ENCODE assay signal across 10 cellular contexts in the genomic region with DNA sequence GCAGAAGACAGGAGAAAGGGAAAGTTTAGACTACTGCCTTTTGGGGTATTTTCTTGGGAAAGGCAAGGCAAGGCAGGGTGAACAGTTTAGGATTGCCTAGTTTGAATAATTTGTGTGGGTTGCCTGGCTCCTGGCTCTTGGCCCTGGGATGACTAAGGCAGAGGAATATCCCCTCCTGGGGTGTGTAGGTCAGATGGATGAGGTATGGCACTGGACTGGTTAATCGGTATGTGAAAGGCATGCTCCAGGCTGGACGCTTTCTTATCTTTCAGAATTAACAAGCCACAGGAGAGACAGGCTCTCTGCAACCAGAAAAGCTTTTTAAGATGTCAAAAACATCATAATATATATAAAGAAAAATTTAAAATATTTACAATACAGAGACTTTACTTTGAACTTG. TPM values are rescaled to one million over a fixed set of nuclear protein-coding genes. Genes with fewer than 3 reads are reported as not detected.
DNase-seq lines count a peak whose midpoint lies in the region; TF ChIP-seq lines count a peak whose summit lies in the region.
"Had no signal": no experiment of that assay in that cellular context is flagged by ENCODE, and none has a peak within 500 bp of the region (broad histone marks: within the 10 kb centered on the region; RNA-seq: fewer than 3 reads in every experiment).

No MANE protein-coding gene starts in this region.

- peak overlapping the region; percentile 96 for H3K27ac ChIP-seq in brain microvascular endothelial cell
- H3K27ac ChIP-seq in neural cell (ENCODE audit: low read length) = no peak overlapping the region
- H3K27ac ChIP-seq: HL-60 had no signal

- DNase-seq in EH (ENCODE audit: low read depth) (peak; percentile 74), M059J (ENCODE audit: low read depth) (peak; percentile 76), brain microvascular endothelial cell (peak; percentile 88), G401 (ENCODE audit: low spot score) (no peak), NCI-H2029 treated with DMSO at 0.1 percent for 48 hours (lab: John Stamatoyannopoulos, UW) (no peak), HT-29 (ENCODE audit: low spot score) (no peak)
- DNase-seq: central memory CD4-positive, alpha-beta T cell; NCI-H2029 had no signal

- H3K36me3 ChIP-seq in brain microvascular endothelial cell (replicated peaks) (no peaks in the 10 kb centered on the region), neural cell (ENCODE audit: insufficient read depth, low read length) (no peaks in the 10 kb centered on the region)

- H3K79me2 ChIP-seq in neural cell (replicated peaks; ENCODE audit: insufficient read depth, low read length) = no peaks in the 10 kb centered on the region

- in situ Hi-C loops in brain microvascular endothelial cell (cut with HindIII; ENCODE audit: low pct_ligation_motif_present, low sequenced_read_pairs) = no loop called here
- in situ Hi-C loops in G401 (cut with HindIII; ENCODE audit: low sequenced_read_pairs) = no loop called here

- H3K9me2 ChIP-seq in neural cell (ENCODE audit: insufficient read depth, low read length) = no peaks in the 10 kb centered on the region

- H3K27me3 ChIP-seq in brain microvascular endothelial cell (replicated peaks) = no peaks in the 10 kb centered on the region
- H3K27me3 ChIP-seq in neural cell (ENCODE audit: insufficient read depth, low read depth, low read length) = no peaks in the 10 kb centered on the region

- no peak overlapping the region for H3K4me3 ChIP-seq in brain microvascular endothelial cell (ENCODE audit: low read depth, low read length)
- peak overlapping the region; percentile 26 for H3K4me3 ChIP-seq in neural cell (ENCODE audit: low read length)

- H3K4me2 ChIP-seq in neural cell (ENCODE audit: low read length) = no peak overlapping the region

- no peaks in the 10 kb centered on the region for H4K20me1 ChIP-seq in neural cell (ENCODE audit: insufficient read depth)

- no peak for TF ChIP-seq RAD21 in neural cell (conservative IDR thresholded peaks at IDR 0.05)

- TF ChIP-seq CTCF in brain microvascular endothelial cell (IDR thresholded peaks at IDR 0.05; ENCODE audit: low read depth, low read length, missing control alignments) (no peak), neural cell (IDR thresholded peaks at IDR 0.05; ENCODE audit: poor library complexity, severe bottlenecking) (no peak)

- H3K9me3 ChIP-seq in neural cell (ENCODE audit: low read length) = no peaks in the 10 kb centered on the region

- H3F3A ChIP-seq in neural cell (ENCODE audit: insufficient read depth, low read length, poor library complexity, severe bottlenecking) = peaks cover 7% of the 10 kb centered on the region

- TF ChIP-seq EP300 in neural cell (conservative IDR thresholded peaks at IDR 0.05; ENCODE audit: poor library complexity, severe bottlenecking) = no peak

- no peak overlapping the region for H2AFZ ChIP-seq in neural cell (ENCODE audit: low read depth, low read length)

- no peak overlapping the region for H3K9ac ChIP-seq in neural cell (ENCODE audit: low read length)

TF ChIP-seq in neural cell, 6 proteins besides CTCF, POLR2A, EP300 and RAD21:
- TF ChIP-seq REST (IDR thresholded peaks at IDR 0.05; ENCODE audit: borderline replicate concordance) (no peak), SMC3 (conservative IDR thresholded peaks at IDR 0.05; ENCODE audit: poor library complexity) (no peak), TAF1 (IDR thresholded peaks at IDR 0.05; ENCODE audit: low read depth) (no peak), EZH2 (IDR thresholded peaks at IDR 0.05; ENCODE audit: borderline replicate concordance, insufficient read depth, low read length, poor library complexity, severe bottlenecking) (no peak)
TF ChIP-seq in neural cell: peak in this region for 0.

RNA-seq across cellular contexts. Expression of gene STARD4, which starts 58.6 kb away (rescaled TPM):
- total RNA-seq in M059J (2014; rRNA removed; shearing (Covaris generic)) = 38.5 and 56.4 TPM in 2 replicates
- 60.5 and 62.6 TPM in 2 replicates for polyA plus RNA-seq in neural cell
- polyA minus RNA-seq in neural cell = 53.3 and 54.8 TPM in 2 replicates
- total RNA-seq in G401 (2014; rRNA removed; shearing (Covaris generic)) = 32.0 and 61.8 TPM in 2 replicates
- total RNA-seq in HT-29 (2014; rRNA removed; shearing (Covaris generic)) = 20.3 and 24.4 TPM in 2 replicates

Comparison
In these comparisons a context has a peak if more than half of its experiments do, and no peak if none do; other contexts are left out.
1. DNase-seq: peak in EH (single experiment), M059J (single experiment) and brain microvascular endothelial cell (single experiment); none in G401 (single experiment), NCI-H2029 treated with DMSO at 0.1 percent for 48 hours (single experiment) and HT-29 (single experiment).